In the genomic region with DNA sequence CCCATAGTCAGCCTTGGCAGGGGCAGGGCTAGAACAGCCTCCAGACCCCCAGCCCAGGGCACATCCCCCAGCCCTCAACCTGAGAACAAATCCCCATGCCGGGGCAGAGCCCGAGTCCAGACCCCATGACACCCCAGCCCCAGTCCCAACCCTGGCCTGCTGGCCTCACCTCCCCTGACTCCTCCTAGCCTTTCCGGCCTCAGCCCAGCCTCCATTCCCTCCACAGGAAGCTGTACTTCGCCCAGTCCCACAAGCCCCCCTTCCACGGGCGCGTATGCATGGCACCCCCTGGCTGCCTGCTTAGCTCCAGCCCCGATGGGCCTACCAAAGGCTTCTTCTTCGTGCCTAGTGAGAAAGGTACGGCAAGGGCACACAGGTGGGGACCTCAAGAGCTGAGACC, we compare ENCODE assay signal across 1 cellular context.
TF ChIP-seq lines count a peak whose summit lies in the region.

No MANE protein-coding gene starts in this region.

TF ChIP-seq in WTC11, 78 proteins besides CTCF, POLR2A, EP300 and RAD21 (continued from another document):
- TF ChIP-seq, protein P1, sequence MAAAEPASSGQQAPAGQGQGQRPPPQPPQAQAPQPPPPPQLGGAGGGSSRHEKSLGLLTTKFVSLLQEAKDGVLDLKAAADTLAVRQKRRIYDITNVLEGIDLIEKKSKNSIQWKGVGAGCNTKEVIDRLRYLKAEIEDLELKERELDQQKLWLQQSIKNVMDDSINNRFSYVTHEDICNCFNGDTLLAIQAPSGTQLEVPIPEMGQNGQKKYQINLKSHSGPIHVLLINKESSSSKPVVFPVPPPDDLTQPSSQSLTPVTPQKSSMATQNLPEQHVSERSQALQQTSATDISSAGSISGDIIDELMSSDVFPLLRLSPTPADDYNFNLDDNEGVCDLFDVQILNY (CRISPR knock-in tag; IDR thresholded peaks at IDR 0.05): no peak
- TF ChIP-seq, protein P2, sequence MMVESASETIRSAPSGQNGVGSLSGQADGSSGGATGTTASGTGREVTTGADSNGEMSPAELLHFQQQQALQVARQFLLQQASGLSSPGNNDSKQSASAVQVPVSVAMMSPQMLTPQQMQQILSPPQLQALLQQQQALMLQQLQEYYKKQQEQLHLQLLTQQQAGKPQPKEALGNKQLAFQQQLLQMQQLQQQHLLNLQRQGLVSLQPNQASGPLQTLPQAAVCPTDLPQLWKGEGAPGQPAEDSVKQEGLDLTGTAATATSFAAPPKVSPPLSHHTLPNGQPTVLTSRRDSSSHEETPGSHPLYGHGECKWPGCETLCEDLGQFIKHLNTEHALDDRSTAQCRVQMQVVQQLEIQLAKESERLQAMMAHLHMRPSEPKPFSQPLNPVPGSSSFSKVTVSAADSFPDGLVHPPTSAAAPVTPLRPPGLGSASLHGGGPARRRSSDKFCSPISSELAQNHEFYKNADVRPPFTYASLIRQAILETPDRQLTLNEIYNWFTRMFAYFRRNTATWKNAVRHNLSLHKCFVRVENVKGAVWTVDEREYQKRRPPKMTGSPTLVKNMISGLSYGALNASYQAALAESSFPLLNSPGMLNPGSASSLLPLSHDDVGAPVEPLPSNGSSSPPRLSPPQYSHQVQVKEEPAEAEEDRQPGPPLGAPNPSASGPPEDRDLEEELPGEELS (CRISPR knock-in tag; IDR thresholded peaks at IDR 0.05): no peak
